Comparison of ENCODE assay signal across 9 cellular contexts in the genomic region with DNA sequence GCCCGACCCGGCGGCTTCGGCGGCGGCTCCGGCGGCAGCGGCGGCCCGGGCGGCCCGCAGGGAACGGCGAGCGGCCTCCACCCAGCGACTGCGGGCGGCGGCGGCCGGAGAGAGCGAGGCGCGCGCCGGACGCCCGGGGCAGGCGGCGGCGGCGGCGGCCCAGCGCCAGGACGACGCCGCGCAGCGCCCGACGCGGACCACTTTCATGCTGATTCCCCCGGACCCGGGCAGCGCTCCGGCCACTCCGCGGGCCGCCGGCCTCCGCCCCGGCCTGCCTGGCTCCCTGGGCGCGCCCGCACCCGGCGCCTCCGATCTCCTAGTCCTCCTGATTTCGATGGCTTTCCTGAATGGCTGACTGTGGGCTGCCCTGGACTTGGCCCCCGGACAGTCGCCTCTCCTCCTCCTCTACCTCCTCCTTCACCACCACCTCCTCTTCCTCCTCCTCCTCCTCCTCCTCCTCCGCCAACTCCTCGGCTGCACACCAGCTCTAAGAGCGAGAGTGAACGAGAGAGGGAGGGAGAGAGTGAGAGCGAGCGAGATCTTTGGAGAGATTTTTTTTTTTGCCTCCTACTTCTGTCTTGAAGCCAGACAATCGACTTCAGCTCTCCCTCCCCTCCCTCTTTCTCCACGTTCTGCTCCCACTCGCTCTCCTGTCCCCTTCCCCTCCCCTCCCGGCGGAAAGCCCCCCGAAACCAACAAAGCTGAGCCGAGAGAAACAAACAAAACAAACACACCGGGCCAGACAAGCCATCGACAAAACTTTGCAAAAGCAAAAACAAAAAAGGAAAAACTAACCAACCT. TPM values are rescaled to one million over a fixed set of nuclear protein-coding genes. Genes with fewer than 3 reads are reported as not detected.
A peak's percentile ranks its signal among the peaks of the same experiment; 100 is the strongest.
DNase-seq lines count a peak whose midpoint lies in the region; TF ChIP-seq lines count a peak whose summit lies in the region.
"Had no signal": no experiment of that assay in that cellular context is flagged by ENCODE, and none has a peak within 500 bp of the region (broad histone marks: within the 10 kb centered on the region; RNA-seq: fewer than 3 reads in every experiment).

No MANE protein-coding gene starts in this region.

- DNase-seq in NCI-H1417 (lab: John Stamatoyannopoulos, UW) (peak; percentile 18 to 70 (median 69)), NCI-H1417 treated with DMSO at 0.1 percent for 48 hours (lab: John Stamatoyannopoulos, UW) (no peak), NCI-H226 (peak; percentile 72), myocyte (ENCODE audit: low read depth) (peak; percentile 55), GM10248 (ENCODE audit: extremely low spot score) (no peak), NCI-H187 treated with DMSO at 0.1 percent for 48 hours (lab: John Stamatoyannopoulos, UW) (no peak), NCI-H1694 (lab: John Stamatoyannopoulos, UW) (no peak)

- TF ChIP-seq CTCF in GM10248 (IDR thresholded peaks at IDR 0.05; ENCODE audit: control extremely low read depth, extremely low read depth, low read depth, missing control alignments), result no peak

- H3K9ac ChIP-seq in duodenal mucosa (ENCODE audit: low read depth in 1 of 2, low read length in 2 of 2), result peak overlapping the region; percentile 63 to 76
- H3K9ac ChIP-seq: BLaER1 had no signal

- POLR2A ChIA-PET in GM10248 (lab: Yijun Ruan, JAX), result no interaction called here

- no peaks in the 10 kb centered on the region for H3K9me3 ChIP-seq in duodenal mucosa (ENCODE audit: control insufficient read depth in 1 of 2, low read length in 2 of 2)

- peak overlapping the region; percentile 85 for H3K27ac ChIP-seq in duodenal mucosa (ENCODE audit: low read depth, low read length)
- H3K27ac ChIP-seq: BLaER1 had no signal

- peaks cover 3 to 6% of the 10 kb centered on the region in 2 donors for H3K36me3 ChIP-seq in duodenal mucosa (ENCODE audit: control insufficient read depth in 1 of 2, insufficient read depth in 2 of 2, low read length in 2 of 2)
- H3K36me3 ChIP-seq: BLaER1 had no signal

- peaks cover 4 to 12% of the 10 kb centered on the region in 2 donors for H3K27me3 ChIP-seq in duodenal mucosa (ENCODE audit: control insufficient read depth in 1 of 2, insufficient read depth in 2 of 2, low read length in 2 of 2)

- CTCF ChIA-PET in GM10248 (lab: Yijun Ruan, JAX), result no interaction called here

- peaks cover 24 to 30% of the 10 kb centered on the region in 2 donors for H3K4me1 ChIP-seq in duodenal mucosa (ENCODE audit: control insufficient read depth in 1 of 2, insufficient read depth in 2 of 2, low read length in 2 of 2)
- H3K4me1 ChIP-seq: BLaER1 had no signal

- H3K4me3 ChIP-seq in duodenal mucosa (ENCODE audit: low read depth in 1 of 2, low read length in 2 of 2), result peak overlapping the region; percentile 81 to 86
- H3K4me3 ChIP-seq: BLaER1 had no signal

RNA-seq across cellular contexts. Expression of a gene that starts 0.8 kb away (rescaled TPM):
- 6.5 and 8.7 TPM in 2 replicates for total RNA-seq in myocyte
- polyA plus RNA-seq in myocyte (2012), result 45.5 TPM

Comparison
In these comparisons a context has a peak if more than half of its experiments do, and no peak if none do; other contexts are left out.
1. DNase-seq: peak in NCI-H1417 (3 of 3), NCI-H226 (single experiment) and myocyte (single experiment); none in NCI-H1417 treated with DMSO at 0.1 percent for 48 hours (single experiment), GM10248 (single experiment), NCI-H187 treated with DMSO at 0.1 percent for 48 hours (single experiment) and NCI-H1694 (single experiment).